Comparison of ENCODE assay signal across 8 cellular contexts in the genomic region with DNA sequence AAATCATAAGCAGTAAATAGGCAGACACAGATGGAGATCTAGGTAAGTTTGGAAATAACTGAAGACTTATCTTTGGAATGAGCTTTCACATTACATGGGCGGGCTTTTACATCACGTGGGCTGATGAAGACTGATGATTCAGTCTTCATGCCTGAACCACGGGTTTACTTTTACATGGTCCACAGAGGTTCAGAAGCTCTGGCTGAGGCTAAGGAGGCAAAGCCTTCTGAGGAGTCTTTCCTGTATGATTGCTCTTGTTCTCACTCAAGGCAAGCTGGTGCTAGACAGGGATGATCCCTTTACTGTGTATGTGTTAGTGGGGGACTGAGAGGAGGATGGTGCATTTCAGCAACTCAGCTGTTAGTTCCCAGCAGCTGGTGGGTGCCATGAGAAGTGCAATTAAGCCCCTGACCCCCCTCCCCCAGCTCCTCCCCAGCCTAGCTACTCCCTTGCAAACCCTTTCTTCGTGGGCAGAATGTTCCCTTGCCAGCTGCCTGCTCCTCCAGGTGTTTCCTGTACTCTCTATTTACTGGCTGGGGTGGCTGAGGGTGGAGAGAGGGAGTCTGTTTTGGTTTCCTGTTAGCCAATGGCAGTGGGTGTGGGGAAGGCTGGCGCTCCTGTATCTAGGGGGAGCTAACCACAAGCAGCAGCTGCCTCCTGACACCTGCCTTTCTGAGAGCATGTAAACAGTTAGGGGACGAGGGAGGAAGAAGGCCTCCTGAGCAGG. TPM values are rescaled to one million over a fixed set of nuclear protein-coding genes. Genes with fewer than 3 reads are reported as not detected.
DNase-seq lines count a peak whose midpoint lies in the region; ATAC-seq and TF ChIP-seq lines count a peak whose summit lies in the region.

No MANE protein-coding gene starts in this region.

- H3K36me3 Mint-ChIP-seq in activated T-helper 1 cell treated with anti-CD3 and anti-CD28 coated beads, Interleukin-12 subunit alpha, Interleukin-12 subunit beta, Interleukin-2, Interleukin-4 antibody, amounts not matched to agents 30 ng/mL and 10 ng/mL and 1 ng/mL, durations not matched to agents 14 hours and 24 hours and 36 hours (ENCODE audit: low read depth): peaks cover 9% of the 10 kb centered on the region

- no peak for TF ChIP-seq CTCF in right atrium auricular region (IDR thresholded peaks at IDR 0.05)

- no peak overlapping the region for H3K4me3 ChIP-seq in right atrium auricular region

- peaks cover 2% of the 10 kb centered on the region for H3K27me3 Mint-ChIP-seq in activated T-helper 1 cell treated with anti-CD3 and anti-CD28 coated beads, Interleukin-12 subunit alpha, Interleukin-12 subunit beta, Interleukin-2, Interleukin-4 antibody, amounts not matched to agents 30 ng/mL and 10 ng/mL and 1 ng/mL, durations not matched to agents 14 hours and 24 hours and 36 hours (ENCODE audit: insufficient read depth)

- no peaks in the 10 kb centered on the region for H3K36me3 ChIP-seq in right atrium auricular region

- peaks cover 0 to 75% of the 10 kb centered on the region in 2 donors for H3K4me1 ChIP-seq in right atrium auricular region

- intact Hi-C loops in activated T-helper 1 cell treated with anti-CD3 and anti-CD28 coated beads, Interleukin-12 subunit alpha, Interleukin-12 subunit beta, Interleukin-2, Interleukin-4 antibody, amounts not matched to agents 30 ng/mL and 10 ng/mL and 1 ng/mL, durations not matched to agents 14 hours and 24 hours and 36 hours (cut with micrococcal nuclease): loop anchor here (1.0 to 10.0 kb wide), 5 partner anchors 8 to 1156 kb away; partner anchors contain the start of genes LAX1, PPP1R15B and PTPN7

- peak overlapping the region; percentile 68 to 96 for H3K27ac ChIP-seq in right atrium auricular region

- H3K27me3 ChIP-seq in right atrium auricular region: no peaks in the 10 kb centered on the region

- peak overlapping the region; percentile 59 for H3K27ac Mint-ChIP-seq in activated T-helper 1 cell treated with anti-CD3 and anti-CD28 coated beads, Interleukin-12 subunit alpha, Interleukin-12 subunit beta, Interleukin-2, Interleukin-4 antibody, amounts not matched to agents 30 ng/mL and 10 ng/mL and 1 ng/mL, durations not matched to agents 14 hours and 24 hours and 36 hours

- DNase-seq in CMK (ENCODE audit: low read depth) (peak; percentile 52), NCI-H510A treated with DMSO at 0.1 percent for 48 hours (lab: John Stamatoyannopoulos, UW) (peak; percentile 95), right atrium auricular region (ENCODE audit: low spot score) (no peak), dedifferentiated amniotic fluid mesenchymal stem cell (ENCODE audit: extremely low spot score) (no peak)
- DNase-seq in activated T-helper 1 cell treated with anti-CD3 and anti-CD28 coated beads, Interleukin-12 subunit alpha, Interleukin-12 subunit beta, Interleukin-2, Interleukin-4 antibody, amounts not matched to agents 30 ng/mL and 10 ng/mL and 1 ng/mL, durations not matched to agents 14 hours and 24 hours and 36 hours (ENCODE audit: low spot score): peak; percentile 67
- peak; percentile 27 for DNase-seq in stimulated activated naive CD4-positive, alpha-beta T cell treated with Interleukin-2 at 50 U/mL for 16 hours (lab: John Stamatoyannopoulos, UW)

- H3K9me3 ChIP-seq in right atrium auricular region: no peaks in the 10 kb centered on the region

- peaks cover 90% of the 10 kb centered on the region for H3K4me1 Mint-ChIP-seq in activated T-helper 1 cell treated with anti-CD3 and anti-CD28 coated beads, Interleukin-12 subunit alpha, Interleukin-12 subunit beta, Interleukin-2, Interleukin-4 antibody, amounts not matched to agents 30 ng/mL and 10 ng/mL and 1 ng/mL, durations not matched to agents 14 hours and 24 hours and 36 hours (ENCODE audit: low read depth)

- ATAC-seq in GM19324 (IDR thresholded peaks at IDR 0.05; ENCODE audit: low FRiP score, unreplicated experiment) (peak; percentile 61), HG03196 (IDR thresholded peaks at IDR 0.05; ENCODE audit: unreplicated experiment) (peak; percentile 51)

- peak overlapping the region; percentile 55 for H3K4me3 Mint-ChIP-seq in activated T-helper 1 cell treated with anti-CD3 and anti-CD28 coated beads, Interleukin-12 subunit alpha, Interleukin-12 subunit beta, Interleukin-2, Interleukin-4 antibody, amounts not matched to agents 30 ng/mL and 10 ng/mL and 1 ng/mL, durations not matched to agents 14 hours and 24 hours and 36 hours

- no peaks in the 10 kb centered on the region for H3K9me3 Mint-ChIP-seq in activated T-helper 1 cell treated with anti-CD3 and anti-CD28 coated beads, Interleukin-12 subunit alpha, Interleukin-12 subunit beta, Interleukin-2, Interleukin-4 antibody, amounts not matched to agents 30 ng/mL and 10 ng/mL and 1 ng/mL, durations not matched to agents 14 hours and 24 hours and 36 hours

RNA-seq across cellular contexts. Expression of gene BTG2, which starts 15.4 kb away (rescaled TPM):
- 137 and 139 TPM in 2 replicates for total RNA-seq in activated T-helper 1 cell treated with anti-CD3 and anti-CD28 coated beads, Interleukin-12 subunit alpha, Interleukin-12 subunit beta, Interleukin-2, Interleukin-4 antibody, amounts not matched to agents 30 ng/mL and 10 ng/mL and 1 ng/mL, durations not matched to agents 14 hours and 24 hours and 36 hours
- total RNA-seq in right atrium auricular region: 100 to 1,000 TPM; 132 to 254 TPM

RNA-seq across cellular contexts. Expression of gene FMOD, which starts 30.2 kb away (rescaled TPM):
- total RNA-seq in activated T-helper 1 cell treated with anti-CD3 and anti-CD28 coated beads, Interleukin-12 subunit alpha, Interleukin-12 subunit beta, Interleukin-2, Interleukin-4 antibody, amounts not matched to agents 30 ng/mL and 10 ng/mL and 1 ng/mL, durations not matched to agents 14 hours and 24 hours and 36 hours: 3.4 and 4.1 TPM in 2 replicates
- total RNA-seq in right atrium auricular region: 100 to 1,000 TPM in 1 of 2 donors, 10 to 100 TPM in 1; 34.2 to 122 TPM

Comparison
In these comparisons a context has a peak if more than half of its experiments do, and no peak if none do; other contexts are left out.
1. DNase-seq: peak in CMK (single experiment), NCI-H510A treated with DMSO at 0.1 percent for 48 hours (single experiment), activated T-helper 1 cell treated with anti-CD3 and anti-CD28 coated beads, Interleukin-12 subunit alpha, Interleukin-12 subunit beta, Interleukin-2, Interleukin-4 antibody, amounts not matched to agents 30 ng/mL and 10 ng/mL and 1 ng/mL, durations not matched to agents 14 hours and 24 hours and 36 hours (single experiment) and stimulated activated naive CD4-positive, alpha-beta T cell treated with Interleukin-2 at 50 U/mL for 16 hours (single experiment); none in right atrium auricular region (single experiment) and dedifferentiated amniotic fluid mesenchymal stem cell (single experiment).